Comparison of ENCODE assay signal across 10 cellular contexts in genomic region chr21:38807987-38808386, GRCh38. TPM values are rescaled to one million over a fixed set of nuclear protein-coding genes. Genes with fewer than 3 reads are reported as not detected.
DNase-seq lines count a peak whose midpoint lies in the region; ATAC-seq, FAIRE-seq and TF ChIP-seq lines count a peak whose summit lies in the region.
"Had no signal": no experiment of that assay in that cellular context is flagged by ENCODE, and none has a peak within 500 bp of the region (broad histone marks: within the 10 kb centered on the region; RNA-seq: fewer than 3 reads in every experiment).

No MANE protein-coding gene starts in this region.

- TF ChIP-seq POLR2A in GM12891 (IDR thresholded peaks at IDR 0.05; ENCODE audit: low read depth, low read length), result no peak

- ATAC-seq in activated naive CD8-positive, alpha-beta T cell treated with anti-CD3 and anti-CD28 coated beads, Interleukin-2, amount 50 U/mL, for 24 hours, result no peak
- ATAC-seq in left lung (no peak), thoracic aorta (ENCODE audit: insufficient number of reproducible peaks, low FRiP score, low read depth) (no peak)

- H3K27me3 ChIP-seq in left lung (no peaks in the 10 kb centered on the region), thoracic aorta (replicated peaks; ENCODE audit: insufficient read depth) (no peaks in the 10 kb centered on the region)

- H3K27me3 Mint-ChIP-seq in activated CD4-positive, alpha-beta memory T cell treated with anti-CD3 and anti-CD28 coated beads for 36 hours, result no peaks in the 10 kb centered on the region
- H3K27me3 Mint-ChIP-seq in activated CD4-positive, alpha-beta memory T cell treated with anti-CD3 and anti-CD28 coated beads, Interleukin-2, amount 10 ng/mL, durations not matched to agents 7 days and 5 days, result peaks cover 7% of the 10 kb centered on the region
- no peaks in the 10 kb centered on the region for H3K27me3 Mint-ChIP-seq in activated naive CD8-positive, alpha-beta T cell treated with anti-CD3 and anti-CD28 coated beads, Interleukin-2, amount 50 U/mL, for 24 hours

- peak overlapping the region; percentile 87 for H3K4me3 Mint-ChIP-seq in activated CD4-positive, alpha-beta memory T cell treated with anti-CD3 and anti-CD28 coated beads for 36 hours
- H3K4me3 Mint-ChIP-seq in activated CD4-positive, alpha-beta memory T cell treated with anti-CD3 and anti-CD28 coated beads, Interleukin-2, amount 10 ng/mL, durations not matched to agents 7 days and 5 days, result no peak overlapping the region
- peak overlapping the region; percentile 85 for H3K4me3 Mint-ChIP-seq in activated naive CD8-positive, alpha-beta T cell treated with anti-CD3 and anti-CD28 coated beads, Interleukin-2, amount 50 U/mL, for 24 hours

- peaks cover 27 to 72% of the 10 kb centered on the region in 2 donors for H3K4me1 ChIP-seq in left lung
- H3K4me1 ChIP-seq in thoracic aorta (ENCODE audit: control insufficient read depth in 1 of 2, low read depth in 2 of 2), result peaks cover 21 to 63% of the 10 kb centered on the region in 2 donors

- peaks cover 41% of the 10 kb centered on the region for H3K36me3 Mint-ChIP-seq in activated CD4-positive, alpha-beta memory T cell treated with anti-CD3 and anti-CD28 coated beads for 36 hours
- peaks cover 30% of the 10 kb centered on the region for H3K36me3 Mint-ChIP-seq in activated CD4-positive, alpha-beta memory T cell treated with anti-CD3 and anti-CD28 coated beads, Interleukin-2, amount 10 ng/mL, durations not matched to agents 7 days and 5 days (ENCODE audit: low read depth)
- peaks cover 45% of the 10 kb centered on the region for H3K36me3 Mint-ChIP-seq in activated naive CD8-positive, alpha-beta T cell treated with anti-CD3 and anti-CD28 coated beads, Interleukin-2, amount 50 U/mL, for 24 hours (ENCODE audit: low read depth)

- FAIRE-seq in GM12891 (lab: Jason Lieb, UNC), result no peak
- FAIRE-seq: TTC549 had no signal

- CTCF ChIA-PET in activated CD4-positive, alpha-beta memory T cell treated with anti-CD3 and anti-CD28 coated beads for 36 hours (lab: Charles Lee), result interaction anchor here (0.8 to 1.6 kb wide), 5 partner anchors 28 to 330 kb away, joined by 3 to 6 read pairs (median 4); no protein-coding TSS in a partner anchor
- CTCF ChIA-PET in activated CD4-positive, alpha-beta memory T cell treated with anti-CD3 and anti-CD28 coated beads, Interleukin-2, amount 10 ng/mL, durations not matched to agents 7 days and 5 days (lab: Charles Lee), result interaction anchor here (0.6 to 0.9 kb wide), 6 partner anchors 11 to 413 kb away, joined by 3 to 4 read pairs (median 3); no protein-coding TSS in a partner anchor

- no peaks in the 10 kb centered on the region for H3K9me3 Mint-ChIP-seq in activated CD4-positive, alpha-beta memory T cell treated with anti-CD3 and anti-CD28 coated beads for 36 hours
- H3K9me3 Mint-ChIP-seq in activated CD4-positive, alpha-beta memory T cell treated with anti-CD3 and anti-CD28 coated beads, Interleukin-2, amount 10 ng/mL, durations not matched to agents 7 days and 5 days, result no peaks in the 10 kb centered on the region
- no peaks in the 10 kb centered on the region for H3K9me3 Mint-ChIP-seq in activated naive CD8-positive, alpha-beta T cell treated with anti-CD3 and anti-CD28 coated beads, Interleukin-2, amount 50 U/mL, for 24 hours

- peak overlapping the region; percentile 70 to 90 for H3K4me3 ChIP-seq in left lung
- peak overlapping the region; percentile 82 for H3K4me3 ChIP-seq in thoracic aorta

- H3K27ac ChIP-seq in left lung (peak overlapping the region; percentile 96 to 97), thoracic aorta (peak overlapping the region; percentile 98)

- intact Hi-C loops in activated CD4-positive, alpha-beta memory T cell treated with anti-CD3 and anti-CD28 coated beads for 36 hours (cut with micrococcal nuclease), result loop anchor here (1.0 to 10.0 kb wide), 5 partner anchors 23 to 577 kb away; partner anchors contain the start of gene BRWD1
- intact Hi-C loops in left lung (cut with DNase I), result loop anchor here in 1 of 2 donors (10.0 kb wide), 2 partner anchors 197 to 303 kb away; no protein-coding TSS in a partner anchor

- POLR2A ChIA-PET in activated CD4-positive, alpha-beta memory T cell treated with anti-CD3 and anti-CD28 coated beads for 36 hours (lab: Charles Lee), result interaction anchor here (4.6 kb wide), 1 partner anchor 38 kb away, joined by 31 read pairs; no protein-coding TSS in a partner anchor
- POLR2A ChIA-PET in activated CD4-positive, alpha-beta memory T cell treated with anti-CD3 and anti-CD28 coated beads, Interleukin-2, amount 10 ng/mL, durations not matched to agents 7 days and 5 days (lab: Charles Lee), result interaction anchor here (0.8 to 2.5 kb wide), 5 partner anchors 38 to 540 kb away, joined by 4 to 6 read pairs (median 5); partner anchors contain the start of genes BRWD1, HMGN1 and PSMG1

- H3K36me3 ChIP-seq in left lung (peaks cover 3 to 40% of the 10 kb centered on the region in 2 donors), thoracic aorta (peaks cover 9% of the 10 kb centered on the region)

- H3K9me3 ChIP-seq in left lung (no peaks in the 10 kb centered on the region), thoracic aorta (no peaks in the 10 kb centered on the region)

- DNase-seq in activated CD4-positive, alpha-beta memory T cell treated with anti-CD3 and anti-CD28 coated beads for 36 hours, result no peak
- DNase-seq in activated CD4-positive, alpha-beta memory T cell treated with anti-CD3 and anti-CD28 coated beads, Interleukin-2, amount 10 ng/mL, durations not matched to agents 7 days and 5 days, result no peak
- DNase-seq in activated naive CD8-positive, alpha-beta T cell treated with anti-CD3 and anti-CD28 coated beads, Interleukin-2, amount 50 U/mL, for 24 hours, result no peak
- no peak for DNase-seq in left lung
- no peak for DNase-seq in thoracic aorta (ENCODE audit: low spot score)
- DNase-seq in dermis blood vessel endothelial cell, result no peak
- no peak for DNase-seq in SKM-1 (lab: John Stamatoyannopoulos, UW; ENCODE audit: unreplicated experiment)
- no peak for DNase-seq in GM12891 (ENCODE audit: insufficient read length, low spot score)
- DNase-seq: DMS153 had no signal

- H3K27ac Mint-ChIP-seq in activated CD4-positive, alpha-beta memory T cell treated with anti-CD3 and anti-CD28 coated beads for 36 hours, result no peak overlapping the region
- no peak overlapping the region for H3K27ac Mint-ChIP-seq in activated CD4-positive, alpha-beta memory T cell treated with anti-CD3 and anti-CD28 coated beads, Interleukin-2, amount 10 ng/mL, durations not matched to agents 7 days and 5 days
- no peak overlapping the region for H3K27ac Mint-ChIP-seq in activated naive CD8-positive, alpha-beta T cell treated with anti-CD3 and anti-CD28 coated beads, Interleukin-2, amount 50 U/mL, for 24 hours

- TF ChIP-seq CTCF in left lung (IDR thresholded peaks at IDR 0.05), result no peak
- no peak for TF ChIP-seq CTCF in thoracic aorta (IDR thresholded peaks at IDR 0.05)

- peaks cover 50% of the 10 kb centered on the region for H3K4me1 Mint-ChIP-seq in activated CD4-positive, alpha-beta memory T cell treated with anti-CD3 and anti-CD28 coated beads for 36 hours (ENCODE audit: low read depth)
- H3K4me1 Mint-ChIP-seq in activated CD4-positive, alpha-beta memory T cell treated with anti-CD3 and anti-CD28 coated beads, Interleukin-2, amount 10 ng/mL, durations not matched to agents 7 days and 5 days, result peaks cover 28% of the 10 kb centered on the region
- peaks cover 53% of the 10 kb centered on the region for H3K4me1 Mint-ChIP-seq in activated naive CD8-positive, alpha-beta T cell treated with anti-CD3 and anti-CD28 coated beads, Interleukin-2, amount 50 U/mL, for 24 hours

TF ChIP-seq in GM12891, 5 proteins besides CTCF, POLR2A, EP300 and RAD21:
- no peak for TF ChIP-seq PAX5 (IDR thresholded peaks at IDR 0.05; ENCODE audit: insufficient read depth, low read length, severe bottlenecking)
- no peak for TF ChIP-seq TAF1 (IDR thresholded peaks at IDR 0.05; ENCODE audit: low read depth, low read length)
- no peak for TF ChIP-seq POLR2AphosphoS5 (IDR thresholded peaks at IDR 0.05; ENCODE audit: low read depth, low read length)
- TF ChIP-seq SPI1 (IDR thresholded peaks at IDR 0.05; ENCODE audit: low read depth, low read length), result no peak
- no peak for TF ChIP-seq POU2F2 (IDR thresholded peaks at IDR 0.05; ENCODE audit: low read depth, low read length)

RNA-seq across cellular contexts. Expression of gene ETS2, which starts 2.3 kb away (rescaled TPM):
- total RNA-seq in activated CD4-positive, alpha-beta memory T cell treated with anti-CD3 and anti-CD28 coated beads for 36 hours, result 10 to 100 TPM; 22.1 to 25.0 TPM
- total RNA-seq in activated CD4-positive, alpha-beta memory T cell treated with anti-CD3 and anti-CD28 coated beads, Interleukin-2, amount 10 ng/mL, durations not matched to agents 7 days and 5 days, result 10 to 100 TPM; 11.4 to 11.5 TPM
- total RNA-seq in left lung (100 to 1,000 TPM in 1 of 2 donors, 10 to 100 TPM in 1; 93.2 to 129 TPM), thoracic aorta (100 to 1,000 TPM; 120 to 226 TPM), dermis blood vessel endothelial cell (26.2 and 30.1 TPM in 2 replicates)
- 2.0 TPM for polyA plus RNA-seq in GM12891 (2012; ENCODE audit: low read depth, missing spikeins)
